Comparison of ENCODE assay signal across 17 cellular contexts in the genomic region with DNA sequence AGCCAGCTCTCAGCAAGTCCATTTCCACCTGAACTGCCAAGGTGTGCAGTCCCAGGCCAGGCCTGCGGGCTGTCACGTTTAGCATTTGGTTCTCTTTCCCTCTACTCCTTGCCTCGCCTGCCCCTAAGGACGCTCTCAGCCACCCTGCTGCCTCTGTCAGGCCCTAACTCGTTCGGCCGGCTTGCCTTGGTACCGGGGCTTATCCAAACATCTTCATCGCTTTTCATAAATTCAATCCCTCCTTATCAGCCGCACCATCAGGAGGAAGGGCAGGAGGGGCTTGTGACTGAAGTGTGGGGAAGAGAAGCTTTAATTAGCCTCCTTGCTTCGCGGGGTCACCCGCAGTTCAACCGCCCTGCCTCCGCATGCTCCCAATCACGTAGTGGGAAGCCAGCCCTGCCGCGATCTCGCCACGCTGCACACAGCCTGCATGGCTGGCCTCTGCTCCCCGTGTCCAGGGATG.
DNase-seq lines count a peak whose midpoint lies in the region; ATAC-seq and TF ChIP-seq lines count a peak whose summit lies in the region.
"Had no signal": no experiment of that assay in that cellular context is flagged by ENCODE, and none has a peak within 500 bp of the region (broad histone marks: within the 10 kb centered on the region; RNA-seq: fewer than 3 reads in every experiment).

No MANE protein-coding gene starts in this region.

- H3K4me2 ChIP-seq in GM23338 = no peak overlapping the region

- H3K27me3 Mint-ChIP-seq in GM23338 (ENCODE audit: insufficient read depth, low read depth, poor library complexity) = peaks cover 3% of the 10 kb centered on the region
- H3K27me3 Mint-ChIP-seq in neural crest cell (ENCODE audit: low read depth) = no peaks in the 10 kb centered on the region

- DNase-seq in GM23338 (ENCODE audit: low spot score) (peak; percentile 36), NCI-H510A (lab: John Stamatoyannopoulos, UW) (peak; percentile 43), cerebellar cortex (ENCODE audit: low spot score) (peak; percentile 34), neural crest cell (ENCODE audit: low read depth, low spot score) (no peak), tibial nerve (ENCODE audit: low spot score in 2 of 2) (no peak), right cardiac atrium (no peak)
- DNase-seq in stimulated activated CD4-positive, alpha-beta T cell treated with anti-CD3 and anti-CD28 coated beads, Interleukin-4, amount 100 ng/mL, for 1 hour = no peak
- no peak for DNase-seq in activated CD8-positive, alpha-beta memory T cell treated with anti-CD3 and anti-CD28 coated beads, Interleukin-2, amount 50 U/mL, for 48 hours
- DNase-seq: activated CD4-positive, alpha-beta T cell treated with anti-CD3 and anti-CD28 coated beads, Interleukin-2, amount 50 U/mL, for 4 hours; activated T-cell treated with anti-CD3 and anti-CD28 coated beads, Interleukin-2, amount 50 U/mL, for 72 hours; CD8-positive, alpha-beta memory T cell; effector memory CD8-positive, alpha-beta T cell; kidney; MM.1S; NCI-H748 treated with DMSO at 0.1 percent for 48 hours; SW 1271 had no signal

- no peaks in the 10 kb centered on the region for H4K20me1 ChIP-seq in GM23338 (replicated peaks; ENCODE audit: insufficient read depth)

- TF ChIP-seq POLR2A in tibial nerve (IDR thresholded peaks at IDR 0.05) = no peak

- no peak overlapping the region for H3K4me3 Mint-ChIP-seq in GM23338
- no peak overlapping the region for H3K4me3 Mint-ChIP-seq in neural crest cell
- H3K4me3 Mint-ChIP-seq: activated T-cell treated with anti-CD3 and anti-CD28 coated beads, Interleukin-2, amount 50 U/mL, for 72 hours; CD8-positive, alpha-beta memory T cell; effector memory CD8-positive, alpha-beta T cell had no signal

- no peak for TF ChIP-seq EP300 in tibial nerve (IDR thresholded peaks at IDR 0.05)

- WGBS in tibial nerve, 2 donors = 50 to 67% methylated on average over 21 of the region's 21 CpGs
- whole genome bisulfite sequencing in right cardiac atrium = 55% methylated on average over 21 of the region's 21 CpGs

- no peaks in the 10 kb centered on the region for H3K36me3 ChIP-seq in GM23338 (ENCODE audit: insufficient read depth)
- no peaks in the 10 kb centered on the region for H3K36me3 ChIP-seq in tibial nerve
- H3K36me3 ChIP-seq: cardiac muscle cell had no signal

- TF ChIP-seq CTCF in GM23338 (conservative IDR thresholded peaks at IDR 0.05; ENCODE audit: low read depth in 2 of 2) (no peak), neural crest cell (conservative IDR thresholded peaks at IDR 0.05) (peak; percentile 16), tibial nerve (IDR thresholded peaks at IDR 0.05) (no peak)

- H3K27ac ChIP-seq in GM23338 (ENCODE audit: low read depth) (no peak overlapping the region), tibial nerve (no peak overlapping the region), right cardiac atrium (ENCODE audit: low read length) (no peak overlapping the region)
- H3K27ac ChIP-seq: cardiac muscle cell had no signal

- H3K9me3 Mint-ChIP-seq in GM23338 (no peaks in the 10 kb centered on the region), neural crest cell (peaks cover 3% of the 10 kb centered on the region)

- no peaks in the 10 kb centered on the region for H3K79me2 ChIP-seq in GM23338 (replicated peaks; ENCODE audit: insufficient read depth)

- H3K27me3 ChIP-seq in GM23338 (ENCODE audit: insufficient read depth) = no peaks in the 10 kb centered on the region
- H3K27me3 ChIP-seq in tibial nerve = no peaks in the 10 kb centered on the region
- H3K27me3 ChIP-seq in right cardiac atrium (ENCODE audit: control insufficient read depth, insufficient read depth) = no peaks in the 10 kb centered on the region
- H3K27me3 ChIP-seq: cardiac muscle cell had no signal

- intact Hi-C loops in right cardiac atrium (cut with DNase I) = no loop called here

- H2AFZ ChIP-seq in GM23338 = peak overlapping the region; percentile 52; the same call in 1 of the 2 replicates

- H3K4me3 ChIP-seq in GM23338 (no peak overlapping the region), tibial nerve (no peak overlapping the region), right cardiac atrium (ENCODE audit: low read length) (no peak overlapping the region)
- H3K4me3 ChIP-seq: cardiac muscle cell had no signal

- H3K4me1 ChIP-seq in GM23338 (ENCODE audit: insufficient read depth) = no peaks in the 10 kb centered on the region; the same call in 1 of the 2 replicates
- no peaks in the 10 kb centered on the region for H3K4me1 ChIP-seq in tibial nerve
- H3K4me1 ChIP-seq in right cardiac atrium (ENCODE audit: control insufficient read depth, insufficient read depth, low read length) = no peaks in the 10 kb centered on the region

- no peaks in the 10 kb centered on the region for H3K36me3 Mint-ChIP-seq in GM23338 (ENCODE audit: low read depth)
- H3K36me3 Mint-ChIP-seq in neural crest cell (ENCODE audit: low read depth) = no peaks in the 10 kb centered on the region
- H3K36me3 Mint-ChIP-seq: CD8-positive, alpha-beta memory T cell had no signal

- H3K9me3 ChIP-seq in tibial nerve = peaks cover 0 to 14% (median 0%) of the 10 kb centered on the region in 4 donors
- no peaks in the 10 kb centered on the region for H3K9me3 ChIP-seq in right cardiac atrium (ENCODE audit: control insufficient read depth, low read length)

- no peak overlapping the region for H3K27ac Mint-ChIP-seq in GM23338
- H3K27ac Mint-ChIP-seq in neural crest cell (ENCODE audit: unreplicated experiment) = no peak overlapping the region
- H3K27ac Mint-ChIP-seq: activated T-cell treated with anti-CD3 and anti-CD28 coated beads, Interleukin-2, amount 50 U/mL, for 72 hours; CD8-positive, alpha-beta memory T cell; effector memory CD8-positive, alpha-beta T cell had no signal

- H3F3A ChIP-seq in GM23338 (replicated peaks; ENCODE audit: low read depth) = no peaks in the 10 kb centered on the region

- ATAC-seq in GM23338 (peak; percentile 96), right cardiac atrium (no peak)
- ATAC-seq: activated T-cell treated with anti-CD3 and anti-CD28 coated beads, Interleukin-2, amount 50 U/mL, for 72 hours; effector memory CD8-positive, alpha-beta T cell had no signal

- no peaks in the 10 kb centered on the region for H3K9me2 ChIP-seq in GM23338 (ENCODE audit: insufficient read depth)

- peaks cover 20% of the 10 kb centered on the region for H3K4me1 Mint-ChIP-seq in GM23338
- H3K4me1 Mint-ChIP-seq in neural crest cell = peaks cover 8% of the 10 kb centered on the region
- H3K4me1 Mint-ChIP-seq: CD8-positive, alpha-beta memory T cell had no signal

TF ChIP-seq in GM23338, 12 proteins besides CTCF, POLR2A, EP300 and RAD21 (continues in another document):
- TF ChIP-seq ETS1 (IDR thresholded peaks at IDR 0.05) = no peak

Comparison
In these comparisons a context has a peak if more than half of its experiments do, and no peak if none do; other contexts are left out.
1. DNase-seq: peak in GM23338 (single experiment), NCI-H510A (single experiment) and cerebellar cortex (single experiment); none in neural crest cell (single experiment), stimulated activated CD4-positive, alpha-beta T cell treated with anti-CD3 and anti-CD28 coated beads, Interleukin-4, amount 100 ng/mL, for 1 hour (single experiment), activated CD8-positive, alpha-beta memory T cell treated with anti-CD3 and anti-CD28 coated beads, Interleukin-2, amount 50 U/mL, for 48 hours (single experiment), tibial nerve (0 of 2) and right cardiac atrium (0 of 3).